14 cellular contexts compared by ENCODE assay signal in the genomic region with DNA sequence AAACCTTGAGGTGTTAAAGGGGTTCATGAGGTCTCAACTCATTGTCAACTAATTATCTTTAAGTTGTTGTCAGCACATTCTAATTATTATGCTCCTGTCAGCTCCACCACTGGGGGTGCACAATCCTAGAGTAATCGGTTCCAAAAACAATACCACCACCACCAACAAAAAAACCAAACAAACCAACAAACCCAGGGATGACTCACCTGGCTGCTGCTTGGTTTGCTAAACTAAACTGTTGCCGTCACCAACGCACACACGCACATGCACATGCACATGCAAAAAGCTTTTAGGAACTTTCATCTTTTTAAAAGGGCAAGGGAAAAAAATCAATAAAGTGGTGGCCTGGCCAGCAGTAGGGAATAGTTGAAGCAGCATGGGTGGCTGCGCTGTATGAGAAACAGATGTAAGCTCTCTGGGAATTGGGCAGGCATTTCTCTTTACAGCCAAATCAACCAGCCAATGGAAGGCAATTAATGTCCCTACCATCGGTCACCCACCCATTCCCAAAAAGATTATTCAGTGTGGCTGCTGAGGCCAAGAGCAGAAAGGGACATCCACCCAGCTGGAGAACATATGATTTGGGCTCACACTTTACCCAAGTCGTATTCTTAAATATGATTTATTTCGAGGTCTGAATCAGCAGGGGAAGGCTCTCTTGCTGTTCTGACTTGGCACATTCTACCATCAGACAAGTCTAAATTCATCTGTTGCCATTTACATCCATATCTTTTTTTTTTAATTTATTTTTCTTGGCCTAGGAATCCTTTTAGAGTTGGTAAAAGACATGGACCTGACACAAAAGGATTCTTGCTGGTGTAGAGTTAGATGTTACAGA. TPM values are rescaled to one million over a fixed set of nuclear protein-coding genes. Genes with fewer than 3 reads are reported as not detected.
DNase-seq lines count a peak whose midpoint lies in the region; ATAC-seq and TF ChIP-seq lines count a peak whose summit lies in the region.
"Had no signal": no experiment of that assay in that cellular context is flagged by ENCODE, and none has a peak within 500 bp of the region (broad histone marks: within the 10 kb centered on the region; RNA-seq: fewer than 3 reads in every experiment).

No MANE protein-coding gene starts in this region.

- peak; percentile 65 for ATAC-seq in foreskin keratinocyte
- ATAC-seq: K562 had no signal

- H3K9me3 Mint-ChIP-seq in MCF 10A (ENCODE audit: unreplicated experiment): no peaks in the 10 kb centered on the region
- H3K9me3 Mint-ChIP-seq: T-helper 1 cell treated with Interleukin-12 subunit alpha and Interleukin-12 subunit beta and Interleukin-4 antibody, amounts not matched to agents 30 μg/mL and 1 μg/mL, for 36 hours had no signal

- H3K36me3 ChIP-seq in breast epithelium (no peaks in the 10 kb centered on the region), Peyer's patch (no peaks in the 10 kb centered on the region)

- no peak overlapping the region for H3K4me3 Mint-ChIP-seq in MCF 10A (ENCODE audit: unreplicated experiment)
- H3K4me3 Mint-ChIP-seq: T-helper 1 cell treated with Interleukin-12 subunit alpha and Interleukin-12 subunit beta and Interleukin-4 antibody, amounts not matched to agents 30 μg/mL and 1 μg/mL, for 36 hours had no signal

- no peaks in the 10 kb centered on the region for H3K36me3 Mint-ChIP-seq in MCF 10A (ENCODE audit: insufficient read depth, unreplicated experiment)

- H3K4me3 ChIP-seq in breast epithelium (no peak overlapping the region), Peyer's patch (no peak overlapping the region)
- H3K4me3 ChIP-seq: K562, skin epidermis had no signal

- intact Hi-C loops in MCF 10A (cut with micrococcal nuclease) (no loop called here), breast epithelium (cut with DNase I; ENCODE audit: low total_unique reads) (no loop called here)

- H3K4me1 Mint-ChIP-seq in MCF 10A (ENCODE audit: insufficient read depth, unreplicated experiment): no peaks in the 10 kb centered on the region

- TF ChIP-seq POLR2A in breast epithelium (IDR thresholded peaks at IDR 0.05) (no peak), Peyer's patch (IDR thresholded peaks at IDR 0.05) (no peak)

- BruUV-seq in MCF 10A (replicated peaks; lab: Mats Ljungman, UMichigan): no TSS peak

- TF ChIP-seq CTCF in MCF 10A (IDR thresholded peaks at IDR 0.05; ENCODE audit: unreplicated experiment): no peak
- TF ChIP-seq CTCF in breast epithelium (IDR thresholded peaks at IDR 0.05): no peak
- peak; percentile 36 for TF ChIP-seq CTCF in foreskin keratinocyte (conservative IDR thresholded peaks at IDR 0.05)
- no peak for TF ChIP-seq CTCF in Peyer's patch (IDR thresholded peaks at IDR 0.05)

- H3K27me3 ChIP-seq in breast epithelium (no peaks in the 10 kb centered on the region), foreskin keratinocyte (peaks cover 19% of the 10 kb centered on the region), Peyer's patch (no peaks in the 10 kb centered on the region)

- no peak overlapping the region for H3K27ac ChIP-seq in breast epithelium
- no peak overlapping the region for H3K27ac ChIP-seq in foreskin keratinocyte
- H3K27ac ChIP-seq in Peyer's patch: no peak overlapping the region

- peaks cover 16% of the 10 kb centered on the region for H3K27me3 Mint-ChIP-seq in MCF 10A (ENCODE audit: insufficient read depth, unreplicated experiment)

- H3K4me1 ChIP-seq in breast epithelium (no peaks in the 10 kb centered on the region), foreskin keratinocyte (no peaks in the 10 kb centered on the region), Peyer's patch (no peaks in the 10 kb centered on the region)

- DNase-seq in MCF 10A (ENCODE audit: unreplicated experiment): peak; percentile 80
- DNase-seq in breast epithelium (ENCODE audit: low spot score in 2 of 2): no peak
- peak; percentile 36 for DNase-seq in SW480 (ENCODE audit: low spot score)
- DNase-seq in foreskin keratinocyte: peak in 1 of 2 donors; percentile 56
- DNase-seq in ureter (ENCODE audit: low spot score): no peak
- no peak for DNase-seq in superior temporal gyrus (ENCODE audit: extremely low spot score)
- DNase-seq in Peyer's patch: no peak
- no peak for DNase-seq in DMS114 treated with DMSO at 0.1 percent for 48 hours (lab: John Stamatoyannopoulos, UW; ENCODE audit: unreplicated experiment)
- DNase-seq: C1 segment of cervical spinal cord, glutamatergic neuron, mesendoderm had no signal

- no peak overlapping the region for H3K27ac Mint-ChIP-seq in MCF 10A (ENCODE audit: low read depth, unreplicated experiment)
- H3K27ac Mint-ChIP-seq: T-helper 1 cell treated with Interleukin-12 subunit alpha and Interleukin-12 subunit beta and Interleukin-4 antibody, amounts not matched to agents 30 μg/mL and 1 μg/mL, for 36 hours had no signal

- POLR2A ChIA-PET in MCF 10A (lab: Yijun Ruan, JAX): no interaction called here

- no peaks in the 10 kb centered on the region for H3K9me3 ChIP-seq in breast epithelium
- H3K9me3 ChIP-seq in Peyer's patch: no peaks in the 10 kb centered on the region

- CTCF ChIA-PET in MCF 10A (lab: Yijun Ruan, JAX): interaction anchor here (0.6 to 2.2 kb wide), 8 partner anchors 9 to 828 kb away, joined by 3 to 7 read pairs (median 3); no protein-coding TSS in a partner anchor

RNA-seq across cellular contexts. Expression of a gene that starts 20.0 kb away (rescaled TPM):
- total RNA-seq in MCF 10A (2022): 0.09 and 0.22 TPM in 2 replicates
- total RNA-seq in breast epithelium: 10 to 100 TPM in 2 of 3 donors, 1 to 10 TPM in 1; 5.0 to 36.7 (median 20.0) TPM
- total RNA-seq in foreskin keratinocyte: 17.9 and 19.8 TPM in 2 replicates
- 7.6 and 9.5 TPM in 2 replicates for polyA plus RNA-seq in foreskin keratinocyte
- total RNA-seq in ureter: 34.0 TPM
- 100 to 1,000 TPM in 1 of 4 donors, 10 to 100 TPM in 2, 1 to 10 TPM in 1; 6.6 to 128 (median 81.9) TPM for total RNA-seq in Peyer's patch
- polyA plus RNA-seq: K562 had no signal

Comparison
In these comparisons a context has a peak if more than half of its experiments do, and no peak if none do; other contexts are left out.
1. DNase-seq: peak in MCF 10A (single experiment) and SW480 (single experiment); none in breast epithelium (0 of 2), ureter (single experiment), superior temporal gyrus (single experiment), Peyer's patch (0 of 3) and DMS114 treated with DMSO at 0.1 percent for 48 hours (single experiment).